8 cellular contexts compared by ENCODE assay signal in genomic region chr7:63925626-63926460, GRCh38.
DNase-seq lines count a peak whose midpoint lies in the region; ATAC-seq and TF ChIP-seq lines count a peak whose summit lies in the region.

No MANE protein-coding gene starts in this region.

- H3K9me3 Mint-ChIP-seq in stimulated activated memory B cell treated with anti-CD40 and anti-IgM and Interleukin-4, amounts not matched to agents 10 μg/mL and 1 μg/mL and 100 μg/mL, for 72 hours: peaks cover 13% of the 10 kb centered on the region
- H3K9me3 Mint-ChIP-seq in GM23338: peaks cover 92% of the 10 kb centered on the region

- H3K9me2 ChIP-seq in GM23338 (ENCODE audit: insufficient read depth): no peaks in the 10 kb centered on the region

- H3K36me3 Mint-ChIP-seq in stimulated activated memory B cell treated with anti-CD40 and anti-IgM and Interleukin-4, amounts not matched to agents 10 μg/mL and 1 μg/mL and 100 μg/mL, for 72 hours: peaks cover 6% of the 10 kb centered on the region
- H3K36me3 Mint-ChIP-seq in GM23338 (ENCODE audit: low read depth): peaks cover 52% of the 10 kb centered on the region

- H3K9ac ChIP-seq in KMS-11: peak overlapping the region; percentile 67
- H3K9ac ChIP-seq in colonic mucosa (ENCODE audit: low read depth in 2 of 2, low read length in 2 of 2): peak overlapping the region in 1 of 2 donors; percentile 73
- H3K9ac ChIP-seq in muscle layer of colon (ENCODE audit: low read length): peak overlapping the region; percentile 61

- no peaks in the 10 kb centered on the region for H3K27me3 ChIP-seq in KMS-11 (ENCODE audit: insufficient read depth, low read depth)
- no peaks in the 10 kb centered on the region for H3K27me3 ChIP-seq in colonic mucosa
- no peaks in the 10 kb centered on the region for H3K27me3 ChIP-seq in muscle layer of colon (ENCODE audit: control insufficient read depth in 1 of 2, insufficient read depth in 2 of 2, low read length in 2 of 2)
- no peaks in the 10 kb centered on the region for H3K27me3 ChIP-seq in GM23338 (ENCODE audit: insufficient read depth)

- H3K4me1 Mint-ChIP-seq in stimulated activated memory B cell treated with anti-CD40 and anti-IgM and Interleukin-4, amounts not matched to agents 10 μg/mL and 1 μg/mL and 100 μg/mL, for 72 hours: peaks cover 6% of the 10 kb centered on the region
- no peaks in the 10 kb centered on the region for H3K4me1 Mint-ChIP-seq in GM23338

- H3K27ac ChIP-seq in KMS-11 (peak overlapping the region; percentile 83), colonic mucosa (peak overlapping the region; percentile 65), muscle layer of colon (ENCODE audit: low read depth, low read length) (peak overlapping the region; percentile 79), GM23338 (ENCODE audit: low read depth) (no peak overlapping the region)

- peak; percentile 97 for ATAC-seq in stimulated activated memory B cell treated with anti-CD40 and anti-IgM and Interleukin-4, amounts not matched to agents 10 μg/mL and 1 μg/mL and 100 μg/mL, for 72 hours
- ATAC-seq in GM23338: no peak
- no peak for ATAC-seq in GM18519 (IDR thresholded peaks at IDR 0.05; ENCODE audit: low FRiP score, unreplicated experiment)

- H3K4me3 ChIP-seq in KMS-11 (IDR thresholded peaks at IDR 0.05; ENCODE audit: insufficient read depth, low read depth, low read length): no peak overlapping the region
- peak overlapping the region; percentile 48 for H3K4me3 ChIP-seq in colonic mucosa
- H3K4me3 ChIP-seq in muscle layer of colon (ENCODE audit: low read depth in 1 of 2, low read length in 2 of 2): peak overlapping the region; percentile 94 to 100
- H3K4me3 ChIP-seq in GM23338: no peak overlapping the region

- H3K27me3 Mint-ChIP-seq in stimulated activated memory B cell treated with anti-CD40 and anti-IgM and Interleukin-4, amounts not matched to agents 10 μg/mL and 1 μg/mL and 100 μg/mL, for 72 hours: no peaks in the 10 kb centered on the region
- H3K27me3 Mint-ChIP-seq in GM23338 (ENCODE audit: insufficient read depth, low read depth, poor library complexity): peaks cover 3% of the 10 kb centered on the region

- H4K20me1 ChIP-seq in KMS-11 (ENCODE audit: insufficient read depth) (no peaks in the 10 kb centered on the region), GM23338 (replicated peaks; ENCODE audit: insufficient read depth) (no peaks in the 10 kb centered on the region)

- H3K4me1 ChIP-seq in KMS-11 (ENCODE audit: low read depth, poor library complexity, severe bottlenecking): no peaks in the 10 kb centered on the region
- no peaks in the 10 kb centered on the region for H3K4me1 ChIP-seq in colonic mucosa
- H3K4me1 ChIP-seq in muscle layer of colon (ENCODE audit: insufficient read depth, low read length): no peaks in the 10 kb centered on the region
- no peaks in the 10 kb centered on the region for H3K4me1 ChIP-seq in GM23338 (ENCODE audit: insufficient read depth)

- peak overlapping the region; percentile 57 for H3K4me2 ChIP-seq in KMS-11
- H3K4me2 ChIP-seq in GM23338: no peak overlapping the region

- intact Hi-C loops in colonic mucosa (cut with DNase I): no loop called here

- H3K9me3 ChIP-seq in colonic mucosa: no peaks in the 10 kb centered on the region
- H3K9me3 ChIP-seq in muscle layer of colon (ENCODE audit: low read length): no peaks in the 10 kb centered on the region

- H3K79me2 ChIP-seq in KMS-11 (ENCODE audit: insufficient read depth, low read depth): no peaks in the 10 kb centered on the region
- H3K79me2 ChIP-seq in GM23338 (replicated peaks; ENCODE audit: insufficient read depth): no peaks in the 10 kb centered on the region

- H3K4me3 Mint-ChIP-seq in stimulated activated memory B cell treated with anti-CD40 and anti-IgM and Interleukin-4, amounts not matched to agents 10 μg/mL and 1 μg/mL and 100 μg/mL, for 72 hours: peak overlapping the region; percentile 95
- H3K4me3 Mint-ChIP-seq in GM23338: no peak overlapping the region

- peak overlapping the region; percentile 87 for H3K27ac Mint-ChIP-seq in stimulated activated memory B cell treated with anti-CD40 and anti-IgM and Interleukin-4, amounts not matched to agents 10 μg/mL and 1 μg/mL and 100 μg/mL, for 72 hours
- no peak overlapping the region for H3K27ac Mint-ChIP-seq in GM23338

- H3K36me3 ChIP-seq in KMS-11 (ENCODE audit: insufficient read depth) (no peaks in the 10 kb centered on the region), colonic mucosa (no peaks in the 10 kb centered on the region), muscle layer of colon (ENCODE audit: insufficient read depth, low read length) (no peaks in the 10 kb centered on the region), GM23338 (ENCODE audit: insufficient read depth) (0 out of 2 replicates have a peak, but pooled peaks cover 3% of the 10 kb centered on the region)

- DNase-seq in CD1c-positive myeloid dendritic cell (ENCODE audit: extremely low spot score): peak; percentile 93
- DNase-seq in activated CD4-positive, alpha-beta T cell treated with anti-CD3 and anti-CD28 coated beads for 48 hours: peak; percentile 93
- peak; percentile 94 for DNase-seq in colonic mucosa
- no peak for DNase-seq in GM23338 (ENCODE audit: low spot score)

- H3F3A ChIP-seq in GM23338 (replicated peaks; ENCODE audit: low read depth): no peaks in the 10 kb centered on the region

- peak overlapping the region; percentile 100 for H2AFZ ChIP-seq in KMS-11 (ENCODE audit: low read depth)
- no peak overlapping the region for H2AFZ ChIP-seq in GM23338

- TF ChIP-seq CTCF in KMS-11 (conservative IDR thresholded peaks at IDR 0.05; ENCODE audit: low read depth, low read length): no peak
- no peak for TF ChIP-seq CTCF in colonic mucosa (IDR thresholded peaks at IDR 0.05)
- TF ChIP-seq CTCF in GM23338 (conservative IDR thresholded peaks at IDR 0.05; ENCODE audit: low read depth in 2 of 2): no peak

TF ChIP-seq in GM23338, 12 proteins besides CTCF, POLR2A, EP300 and RAD21 (continues in another document):
- TF ChIP-seq POLR2AphosphoS5 (IDR thresholded peaks at IDR 0.05; ENCODE audit: low read depth): no peak
- TF ChIP-seq REST (IDR thresholded peaks at IDR 0.05; ENCODE audit: unreplicated experiment): no peak
- TF ChIP-seq EZH2 (IDR thresholded peaks at IDR 0.05; ENCODE audit: low read depth, unreplicated experiment): no peak
- no peak for TF ChIP-seq ZNF331 (CRISPR knock-in tag; IDR thresholded peaks at IDR 0.05; ENCODE audit: low read depth)
- no peak for TF ChIP-seq JUNB (IDR thresholded peaks at IDR 0.05; ENCODE audit: unreplicated experiment)
- no peak for TF ChIP-seq ZNF114 (CRISPR knock-in tag; IDR thresholded peaks at IDR 0.05)
- TF ChIP-seq NANOG (IDR thresholded peaks at IDR 0.05; ENCODE audit: borderline replicate concordance): no peak
- no peak for TF ChIP-seq STAT1 (IDR thresholded peaks at IDR 0.05; ENCODE audit: unreplicated experiment)

Comparison
In these comparisons a context has a peak if more than half of its experiments do, and no peak if none do; other contexts are left out.
1. H3K4me3 ChIP-seq: peak in colonic mucosa (single experiment) and muscle layer of colon (2 of 2); none in KMS-11 (single experiment) and GM23338 (single experiment).